ENCODE assay signal across 17 cellular contexts in genomic region chr21:37241426-37241825, GRCh38.
"Had no signal": no experiment of that assay in that cellular context is flagged by ENCODE, and none has a peak within 500 bp of the region (broad histone marks: within the 10 kb centered on the region; RNA-seq: fewer than 3 reads in every experiment).

No MANE protein-coding gene starts in this region.

- H3K9me3 ChIP-seq: sigmoid colon, thyroid gland had no signal

- H3K4me1 ChIP-seq: sigmoid colon, thyroid gland had no signal

- H3K4me3 Mint-ChIP-seq: activated B cell treated with CpG ODN at 0.5 μM for 24 hours; activated naive CD4-positive, alpha-beta T cell treated with anti-CD3 and anti-CD28 coated beads, Interleukin-2, amount 50 U/mL, for 24 hours; endodermal cell; stimulated activated memory B cell treated with anti-CD40 and anti-IgM and Interleukin-4, amounts not matched to agents 10 μg/mL and 1 μg/mL and 100 μg/mL, for 72 hours had no signal

- DNase-seq: activated B cell treated with CpG ODN at 0.5 μM for 24 hours; activated CD4-positive, alpha-beta T cell treated with anti-CD3 and anti-CD28 coated beads for 4 hours; activated effector memory CD4-positive, alpha-beta T cell treated with Interleukin-2 at 50 U/mL for 16 hours; amygdala; foreskin melanocyte; hypothalamus; occipital lobe; posterior cingulate gyrus; sigmoid colon; stimulated activated CD4-positive, alpha-beta T cell treated with anti-CD3 and anti-CD28 coated beads, Interleukin-4, amount 100 ng/mL, for 24 hours; thyroid gland had no signal

- H3K4me3 ChIP-seq: lung, sigmoid colon, thyroid gland had no signal

- H3K27ac Mint-ChIP-seq: activated B cell treated with CpG ODN at 0.5 μM for 24 hours; activated naive CD4-positive, alpha-beta T cell treated with anti-CD3 and anti-CD28 coated beads, Interleukin-2, amount 50 U/mL, for 24 hours; endodermal cell; stimulated activated memory B cell treated with anti-CD40 and anti-IgM and Interleukin-4, amounts not matched to agents 10 μg/mL and 1 μg/mL and 100 μg/mL, for 72 hours had no signal

- H3K27me3 Mint-ChIP-seq: activated B cell treated with CpG ODN at 0.5 μM for 24 hours; activated naive CD4-positive, alpha-beta T cell treated with anti-CD3 and anti-CD28 coated beads, Interleukin-2, amount 50 U/mL, for 24 hours; stimulated activated memory B cell treated with anti-CD40 and anti-IgM and Interleukin-4, amounts not matched to agents 10 μg/mL and 1 μg/mL and 100 μg/mL, for 72 hours had no signal

- H3K27me3 ChIP-seq: sigmoid colon, thyroid gland had no signal

- H3K27ac ChIP-seq: epithelial cell of prostate, sigmoid colon, thyroid gland had no signal

- ATAC-seq: left lobe of liver; stimulated activated memory B cell treated with anti-CD40 and anti-IgM and Interleukin-4, amounts not matched to agents 10 μg/mL and 1 μg/mL and 100 μg/mL, for 72 hours had no signal

- H3K9me3 Mint-ChIP-seq: activated B cell treated with CpG ODN at 0.5 μM for 24 hours; activated naive CD4-positive, alpha-beta T cell treated with anti-CD3 and anti-CD28 coated beads, Interleukin-2, amount 50 U/mL, for 24 hours; endodermal cell; stimulated activated memory B cell treated with anti-CD40 and anti-IgM and Interleukin-4, amounts not matched to agents 10 μg/mL and 1 μg/mL and 100 μg/mL, for 72 hours had no signal
